13 cellular contexts compared by ENCODE assay signal in genomic region chr20:47758517-47759450, GRCh38.
"Had no signal": no experiment of that assay in that cellular context is flagged by ENCODE, and none has a peak within 500 bp of the region (broad histone marks: within the 10 kb centered on the region; RNA-seq: fewer than 3 reads in every experiment).

No MANE protein-coding gene starts in this region.

- H3K4me1 Mint-ChIP-seq: activated naive CD4-positive, alpha-beta T cell treated with anti-CD3 and anti-CD28 coated beads, Interleukin-2, amount 50 U/mL, for 24 hours had no signal

- H3K9me3 Mint-ChIP-seq: activated naive CD4-positive, alpha-beta T cell treated with anti-CD3 and anti-CD28 coated beads, Interleukin-2, amount 50 U/mL, for 24 hours; activated T-cell treated with anti-CD3 and anti-CD28 coated beads, Interleukin-2, amount 50 U/mL, for 24 hours; neural crest cell had no signal

- H3K4me3 Mint-ChIP-seq: activated naive CD4-positive, alpha-beta T cell treated with anti-CD3 and anti-CD28 coated beads, Interleukin-2, amount 50 U/mL, for 24 hours; activated T-cell treated with anti-CD3 and anti-CD28 coated beads, Interleukin-2, amount 50 U/mL, for 24 hours had no signal

- H3K4me3 ChIP-seq: gastrocnemius medialis, heart right ventricle, lung, sigmoid colon, spleen, stomach had no signal

- H3K36me3 Mint-ChIP-seq: activated naive CD4-positive, alpha-beta T cell treated with anti-CD3 and anti-CD28 coated beads, Interleukin-2, amount 50 U/mL, for 24 hours had no signal

- H3K27me3 ChIP-seq: sigmoid colon had no signal

- H3K27ac Mint-ChIP-seq: activated naive CD4-positive, alpha-beta T cell treated with anti-CD3 and anti-CD28 coated beads, Interleukin-2, amount 50 U/mL, for 24 hours; activated T-cell treated with anti-CD3 and anti-CD28 coated beads, Interleukin-2, amount 50 U/mL, for 24 hours had no signal

- DNase-seq: activated CD4-positive, CD25-positive, alpha-beta regulatory T cell treated with anti-CD3 and anti-CD28 coated beads, Interleukin-2, amount 50 U/mL, for 72 hours; activated T-cell treated with anti-CD3 and anti-CD28 coated beads, Interleukin-2, amount 50 U/mL, for 24 hours; erythroblast; gastrocnemius medialis; heart right ventricle; midbrain; sigmoid colon; spleen; stomach; T1000 had no signal

- H3K36me3 ChIP-seq: gastrocnemius medialis, spleen had no signal

- H3K9me3 ChIP-seq: gastrocnemius medialis, heart right ventricle, sigmoid colon, spleen, stomach had no signal

- H3K27ac ChIP-seq: gastrocnemius medialis, heart right ventricle, sigmoid colon, spleen, stomach had no signal

- ATAC-seq: gastrocnemius medialis, heart right ventricle had no signal
